In the genomic region with DNA sequence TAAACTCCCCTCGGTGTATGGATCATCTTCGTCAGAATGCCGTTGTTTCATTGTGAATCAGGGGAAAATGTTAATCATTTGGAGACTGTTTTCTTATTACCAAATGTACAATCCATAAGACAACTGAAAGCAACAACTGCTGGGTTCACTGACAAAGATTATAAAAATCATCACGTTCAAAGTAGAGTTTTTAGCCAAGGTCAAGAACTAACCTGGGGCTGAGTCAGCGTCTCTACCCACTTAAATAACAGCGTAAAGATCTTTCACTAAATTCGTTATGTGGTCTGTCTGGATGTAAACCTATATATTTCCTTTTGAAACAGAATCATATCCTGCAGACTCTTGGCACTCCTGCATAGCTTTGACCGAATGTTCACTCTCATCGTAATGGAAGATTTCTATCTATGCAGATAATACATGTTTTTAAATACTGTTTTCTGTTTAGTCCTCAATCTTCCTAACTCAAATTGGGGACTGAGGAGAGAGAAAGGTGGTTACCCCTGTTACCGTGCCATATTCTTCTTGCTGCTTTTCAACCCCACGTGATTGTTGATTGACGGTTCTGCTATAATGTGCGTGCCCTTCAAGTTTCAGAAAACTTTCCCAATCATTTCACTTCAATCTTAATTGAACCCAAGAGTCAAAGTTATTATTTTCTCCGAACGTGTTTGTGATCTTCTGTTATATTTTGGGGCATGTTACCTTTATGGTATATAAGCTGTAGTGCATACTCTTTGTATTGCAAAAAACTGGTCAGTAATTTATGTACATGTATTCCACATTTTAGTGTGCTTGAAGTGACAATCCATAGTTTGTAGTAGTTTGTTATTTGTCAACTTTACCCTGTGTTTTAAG, we compare ENCODE assay signal across 13 cellular contexts. TPM values are rescaled to one million over a fixed set of nuclear protein-coding genes. Genes with fewer than 3 reads are reported as not detected.
DNase-seq lines count a peak whose midpoint lies in the region; ATAC-seq and TF ChIP-seq lines count a peak whose summit lies in the region.
"Had no signal": no experiment of that assay in that cellular context is flagged by ENCODE, and none has a peak within 500 bp of the region (broad histone marks: within the 10 kb centered on the region; RNA-seq: fewer than 3 reads in every experiment).

No MANE protein-coding gene starts in this region.

- ATAC-seq in effector memory CD8-positive, alpha-beta T cell (replicated peaks) = no peak
- ATAC-seq in stimulated activated naive B cell treated with anti-CD40 and anti-IgM and Interleukin-4, amounts not matched to agents 10 μg/mL and 1 μg/mL and 100 μg/mL, for 72 hours (replicated peaks) = no peak

- H3K27ac Mint-ChIP-seq in T-helper 1 cell treated with Interleukin-12 subunit alpha and Interleukin-12 subunit beta and Interleukin-4 antibody, amounts not matched to agents 30 μg/mL and 1 μg/mL, for 36 hours = peak overlapping the region; percentile 52
- H3K27ac Mint-ChIP-seq in effector memory CD8-positive, alpha-beta T cell = peak overlapping the region; percentile 12 to 19
- peak overlapping the region; percentile 59 for H3K27ac Mint-ChIP-seq in stimulated activated naive B cell treated with anti-CD40 and anti-IgM and Interleukin-4, amounts not matched to agents 10 μg/mL and 1 μg/mL and 100 μg/mL, for 72 hours

- no peaks in the 10 kb centered on the region for H3K4me1 ChIP-seq in uterus

- H3K27ac ChIP-seq in uterus = no peak overlapping the region
- H3K27ac ChIP-seq: HL-60 had no signal

- no peak for TF ChIP-seq CTCF in uterus (IDR thresholded peaks at IDR 0.05)

- no peaks in the 10 kb centered on the region for H3K27me3 ChIP-seq in uterus

- peaks cover 33% of the 10 kb centered on the region for H3K36me3 Mint-ChIP-seq in T-helper 1 cell treated with Interleukin-12 subunit alpha and Interleukin-12 subunit beta and Interleukin-4 antibody, amounts not matched to agents 30 μg/mL and 1 μg/mL, for 36 hours (ENCODE audit: low read depth)
- H3K36me3 Mint-ChIP-seq in effector memory CD8-positive, alpha-beta T cell (ENCODE audit: insufficient read depth) = peaks cover 25% of the 10 kb centered on the region
- H3K36me3 Mint-ChIP-seq in stimulated activated naive B cell treated with anti-CD40 and anti-IgM and Interleukin-4, amounts not matched to agents 10 μg/mL and 1 μg/mL and 100 μg/mL, for 72 hours = no peaks in the 10 kb centered on the region

- peak overlapping the region; percentile 1 for H3K4me3 Mint-ChIP-seq in T-helper 1 cell treated with Interleukin-12 subunit alpha and Interleukin-12 subunit beta and Interleukin-4 antibody, amounts not matched to agents 30 μg/mL and 1 μg/mL, for 36 hours
- peak overlapping the region; percentile 22 to 34 for H3K4me3 Mint-ChIP-seq in effector memory CD8-positive, alpha-beta T cell
- peak overlapping the region in 1 of 2 donors; percentile 61 for H3K4me3 Mint-ChIP-seq in stimulated activated naive B cell treated with anti-CD40 and anti-IgM and Interleukin-4, amounts not matched to agents 10 μg/mL and 1 μg/mL and 100 μg/mL, for 72 hours

- no peak overlapping the region for H3K4me3 ChIP-seq in uterus

- H3K36me3 ChIP-seq in uterus = no peaks in the 10 kb centered on the region

- no peak for TF ChIP-seq POLR2A in uterus (IDR thresholded peaks at IDR 0.05)

- DNase-seq in activated naive CD4-positive, alpha-beta T cell treated with Interleukin-2 at 50 U/mL for 16 hours = peak; percentile 39
- no peak for DNase-seq in activated naive CD4-positive, alpha-beta T cell treated with anti-CD3 and anti-CD28 coated beads, Interleukin-2, amount 50 U/mL, for 16 hours
- no peak for DNase-seq in effector memory CD8-positive, alpha-beta T cell
- no peak for DNase-seq in stimulated activated naive B cell treated with anti-CD40 and anti-IgM and Interleukin-4, amounts not matched to agents 10 μg/mL and 1 μg/mL and 100 μg/mL, for 72 hours
- DNase-seq in cortex of kidney (lab: John Stamatoyannopoulos, UW) (no peak), posterior vena cava (ENCODE audit: low spot score) (no peak), uterus (no peak)
- DNase-seq: hippocampal formation, SHP77 had no signal

- no peaks in the 10 kb centered on the region for H3K9me3 ChIP-seq in uterus

- intact Hi-C loops in posterior vena cava (cut with DNase I) = no loop called here
- intact Hi-C loops in uterus (cut with DNase I; ENCODE audit: low total_unique reads) = no loop called here

- peaks cover 3% of the 10 kb centered on the region for H3K27me3 Mint-ChIP-seq in T-helper 1 cell treated with Interleukin-12 subunit alpha and Interleukin-12 subunit beta and Interleukin-4 antibody, amounts not matched to agents 30 μg/mL and 1 μg/mL, for 36 hours (ENCODE audit: low read depth)
- no peaks in the 10 kb centered on the region for H3K27me3 Mint-ChIP-seq in effector memory CD8-positive, alpha-beta T cell
- H3K27me3 Mint-ChIP-seq in stimulated activated naive B cell treated with anti-CD40 and anti-IgM and Interleukin-4, amounts not matched to agents 10 μg/mL and 1 μg/mL and 100 μg/mL, for 72 hours = no peaks in the 10 kb centered on the region

- peaks cover 48% of the 10 kb centered on the region for H3K4me1 Mint-ChIP-seq in T-helper 1 cell treated with Interleukin-12 subunit alpha and Interleukin-12 subunit beta and Interleukin-4 antibody, amounts not matched to agents 30 μg/mL and 1 μg/mL, for 36 hours (ENCODE audit: low read depth)
- peaks cover 16 to 19% of the 10 kb centered on the region in 2 donors for H3K4me1 Mint-ChIP-seq in effector memory CD8-positive, alpha-beta T cell (ENCODE audit: low read depth in 2 of 2)
- peaks cover 21 to 61% of the 10 kb centered on the region in 2 donors for H3K4me1 Mint-ChIP-seq in stimulated activated naive B cell treated with anti-CD40 and anti-IgM and Interleukin-4, amounts not matched to agents 10 μg/mL and 1 μg/mL and 100 μg/mL, for 72 hours

- H3K9me3 Mint-ChIP-seq in T-helper 1 cell treated with Interleukin-12 subunit alpha and Interleukin-12 subunit beta and Interleukin-4 antibody, amounts not matched to agents 30 μg/mL and 1 μg/mL, for 36 hours = no peaks in the 10 kb centered on the region
- H3K9me3 Mint-ChIP-seq in effector memory CD8-positive, alpha-beta T cell = no peaks in the 10 kb centered on the region
- H3K9me3 Mint-ChIP-seq in stimulated activated naive B cell treated with anti-CD40 and anti-IgM and Interleukin-4, amounts not matched to agents 10 μg/mL and 1 μg/mL and 100 μg/mL, for 72 hours = no peaks in the 10 kb centered on the region

RNA-seq across cellular contexts. Expression of gene NCMAP, which starts 15.6 kb away (rescaled TPM):
- total RNA-seq in posterior vena cava (not detected), uterus (under 1 TPM in 2 of 4 donors, not detected in 2; 0.18 to 0.48 TPM)
- total RNA-seq: mesenteric fat pad, pulmonary artery endothelial cell had no signal

RNA-seq across cellular contexts. Expression of gene RCAN3, which starts 37.6 kb away (rescaled TPM):
- 1 to 10 TPM; 6.0 to 9.9 TPM for total RNA-seq in posterior vena cava
- 10 to 100 TPM in 2 of 4 donors, 1 to 10 TPM in 2; 2.6 to 22.1 (median 7.3) TPM for total RNA-seq in uterus
